ENCODE assay signal across 27 cellular contexts in the genomic region with DNA sequence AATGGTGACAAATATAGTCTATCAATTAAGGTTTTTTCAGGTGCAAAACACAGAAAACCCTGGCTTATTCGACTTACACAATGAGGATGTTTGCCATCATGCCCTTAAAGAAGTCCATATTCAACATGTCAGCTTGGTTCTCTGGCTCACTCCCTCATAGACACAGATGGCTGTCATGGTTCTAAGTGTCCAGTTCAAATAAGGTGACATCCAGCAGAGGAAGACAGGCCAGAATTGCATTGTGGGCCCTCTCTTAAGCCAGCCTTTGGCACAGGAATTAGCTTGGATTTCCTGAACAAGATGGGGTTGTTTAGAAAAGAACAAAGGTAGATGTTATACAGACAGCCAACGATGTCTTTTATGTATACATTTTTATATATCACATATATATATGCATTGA.
"Had no signal": no experiment of that assay in that cellular context is flagged by ENCODE, and none has a peak within 500 bp of the region (broad histone marks: within the 10 kb centered on the region; RNA-seq: fewer than 3 reads in every experiment).

No MANE protein-coding gene starts in this region.

- H3K27ac Mint-ChIP-seq: dendritic cell treated with granulocyte-macrophage colony-stimulating factor and Interleukin-4, amounts not matched to agents 40 ng/mL and 50 ng/mL, for 4 days; endodermal cell; naive thymus-derived CD4-positive, alpha-beta T cell; nephron; neural progenitor cell; progenitor cell of endocrine pancreas; stimulated activated memory B cell treated with anti-CD40 and anti-IgM and Interleukin-4, amounts not matched to agents 10 μg/mL and 1 μg/mL and 100 μg/mL, for 72 hours had no signal

- H3K4me1 ChIP-seq: neural progenitor cell, testis, upper lobe of right lung, uterus had no signal

- H3K4me2 ChIP-seq: neural progenitor cell had no signal

- H3K9ac ChIP-seq: neural progenitor cell, parathyroid adenoma had no signal

- H3K9me3 Mint-ChIP-seq: dendritic cell treated with granulocyte-macrophage colony-stimulating factor and Interleukin-4, amounts not matched to agents 40 ng/mL and 50 ng/mL, for 4 days; immature natural killer cell; naive thymus-derived CD4-positive, alpha-beta T cell; nephron; neural progenitor cell; stimulated activated memory B cell treated with anti-CD40 and anti-IgM and Interleukin-4, amounts not matched to agents 10 μg/mL and 1 μg/mL and 100 μg/mL, for 72 hours had no signal

- H3K27ac ChIP-seq: epithelial cell of prostate, neural progenitor cell, parathyroid adenoma, sigmoid colon, testis, tibial artery, upper lobe of right lung, uterus had no signal

- DNase-seq: effector CD8-positive, alpha-beta T cell; endodermal cell; foreskin fibroblast; gastrocnemius medialis; hypothalamus; immature natural killer cell; islet precursor cell; kidney glomerular epithelial cell; mesendoderm; midbrain; naive thymus-derived CD4-positive, alpha-beta T cell; sigmoid colon; stimulated activated CD4-positive, alpha-beta T cell treated with anti-CD3 and anti-CD28 coated beads, Interleukin-4, amount 100 ng/mL, for 4 hours; stimulated activated naive CD8-positive, alpha-beta T cell treated with anti-CD3 and anti-CD28 coated beads, Interleukin-15, Interleukin-2, amounts not matched to agents 100 U/mL and 50 U/mL, for 24 hours; substantia nigra; testis; tibial artery; upper lobe of right lung; uterus had no signal

- H3K9me3 ChIP-seq: gastrocnemius medialis, sigmoid colon, testis, tibial artery, upper lobe of right lung, uterus had no signal

- H3K27me3 ChIP-seq: gastrocnemius medialis, neural progenitor cell, sigmoid colon, testis, tibial artery, upper lobe of right lung, uterus had no signal

- ATAC-seq: esophagus mucosa; naive thymus-derived CD4-positive, alpha-beta T cell; stimulated activated memory B cell treated with anti-CD40 and anti-IgM and Interleukin-4, amounts not matched to agents 10 μg/mL and 1 μg/mL and 100 μg/mL, for 72 hours; stimulated activated naive CD8-positive, alpha-beta T cell treated with anti-CD3 and anti-CD28 coated beads, Interleukin-15, Interleukin-2, amounts not matched to agents 100 U/mL and 50 U/mL, for 24 hours; upper lobe of right lung had no signal

- H3K36me3 Mint-ChIP-seq: immature natural killer cell, neural progenitor cell had no signal

- H2AFZ ChIP-seq: neural progenitor cell, parathyroid adenoma had no signal

- H3K36me3 ChIP-seq: gastrocnemius medialis, neural progenitor cell, sigmoid colon, tibial artery, upper lobe of right lung, uterus had no signal

- H3K4me3 ChIP-seq: gastrocnemius medialis, neural progenitor cell, sigmoid colon, testis, tibial artery, upper lobe of right lung, uterus had no signal
